Comparison of ENCODE assay signal across 22 cellular contexts in genomic region chr14:74892745-74893144, GRCh38. TPM values are rescaled to one million over a fixed set of nuclear protein-coding genes. Genes with fewer than 3 reads are reported as not detected.
A peak's percentile ranks its signal among the peaks of the same experiment; 100 is the strongest.
DNase-seq lines count a peak whose midpoint lies in the region; ATAC-seq and TF ChIP-seq lines count a peak whose summit lies in the region.
"Had no signal": no experiment of that assay in that cellular context is flagged by ENCODE, and none has a peak within 500 bp of the region (broad histone marks: within the 10 kb centered on the region; RNA-seq: fewer than 3 reads in every experiment).

No MANE protein-coding gene starts in this region.

- no peak for TF ChIP-seq CTCF in progenitor cell of endocrine pancreas (IDR thresholded peaks at IDR 0.05; ENCODE audit: unreplicated experiment)

- no peak for ATAC-seq in activated CD8-positive, alpha-beta T cell treated with anti-CD3 and anti-CD28 coated beads, Interleukin-2, amount 10 ng/mL, durations not matched to agents 7 days and 5 days
- no peak for ATAC-seq in stimulated activated effector memory CD8-positive, alpha-beta T cell treated with anti-CD3 and anti-CD28 coated beads, Interleukin-12 subunit alpha, Interleukin-12 subunit beta, amount 100 ng/mL, for 72 hours
- ATAC-seq in GM19351 (IDR thresholded peaks at IDR 0.05; ENCODE audit: unreplicated experiment), result no peak
- ATAC-seq: esophagus mucosa; natural killer cell treated with Interleukin-12 subunit alpha and Interleukin-12 subunit beta and Interleukin-15 and Interleukin-18, amount 100 ng/mL, for 72 hours had no signal

- H3K9me3 Mint-ChIP-seq in IgD-negative memory B cell, result no peaks in the 10 kb centered on the region
- H3K9me3 Mint-ChIP-seq in activated CD8-positive, alpha-beta T cell treated with anti-CD3 and anti-CD28 coated beads, Interleukin-2, amount 10 ng/mL, durations not matched to agents 7 days and 5 days (ENCODE audit: insufficient read depth), result no peaks in the 10 kb centered on the region
- no peaks in the 10 kb centered on the region for H3K9me3 Mint-ChIP-seq in stimulated activated effector memory CD8-positive, alpha-beta T cell treated with anti-CD3 and anti-CD28 coated beads, Interleukin-12 subunit alpha, Interleukin-12 subunit beta, amount 100 ng/mL, for 72 hours
- no peaks in the 10 kb centered on the region for H3K9me3 Mint-ChIP-seq in progenitor cell of endocrine pancreas (ENCODE audit: low read depth)
- H3K9me3 Mint-ChIP-seq: activated CD4-positive, alpha-beta memory T cell treated with anti-CD3 and anti-CD28 coated beads, Interleukin-2, amount 10 ng/mL, durations not matched to agents 7 days and 5 days; activated naive CD4-positive, alpha-beta T cell treated with anti-CD3 and anti-CD28 coated beads, Interleukin-2, amount 50 U/mL, for 24 hours; natural killer cell treated with Interleukin-12 subunit alpha and Interleukin-12 subunit beta and Interleukin-15 and Interleukin-18, amount 100 ng/mL, for 72 hours; T-helper 1 cell treated with Interleukin-12 subunit alpha and Interleukin-12 subunit beta and Interleukin-4 antibody, amounts not matched to agents 30 μg/mL and 1 μg/mL, for 36 hours had no signal

- H3K36me3 Mint-ChIP-seq in IgD-negative memory B cell, result peaks cover 4% of the 10 kb centered on the region
- H3K36me3 Mint-ChIP-seq in activated CD8-positive, alpha-beta T cell treated with anti-CD3 and anti-CD28 coated beads, Interleukin-2, amount 10 ng/mL, durations not matched to agents 7 days and 5 days (ENCODE audit: low read depth), result peaks cover 71% of the 10 kb centered on the region
- peaks cover 100% of the 10 kb centered on the region for H3K36me3 Mint-ChIP-seq in stimulated activated effector memory CD8-positive, alpha-beta T cell treated with anti-CD3 and anti-CD28 coated beads, Interleukin-12 subunit alpha, Interleukin-12 subunit beta, amount 100 ng/mL, for 72 hours
- H3K36me3 Mint-ChIP-seq in progenitor cell of endocrine pancreas (ENCODE audit: insufficient read depth), result peaks cover 29% of the 10 kb centered on the region

- DNase-seq in GDM1 (lab: John Stamatoyannopoulos, UW) (peak; percentile 37), progenitor cell of endocrine pancreas (ENCODE audit: low spot score, unreplicated experiment) (no peak)
- no peak for DNase-seq in activated CD8-positive, alpha-beta T cell treated with anti-CD3 and anti-CD28 coated beads, Interleukin-2, amount 10 ng/mL, durations not matched to agents 7 days and 5 days
- DNase-seq in stimulated activated effector memory CD8-positive, alpha-beta T cell treated with anti-CD3 and anti-CD28 coated beads, Interleukin-12 subunit alpha, Interleukin-12 subunit beta, amount 100 ng/mL, for 72 hours (ENCODE audit: low spot score in 2 of 2), result no peak
- DNase-seq in NK-92 treated with Interleukin-12 subunit alpha and Interleukin-12 subunit beta, amount 100 ng/mL, for 24 hours (lab: John Stamatoyannopoulos, UW), result no peak
- DNase-seq: activated CD4-positive, alpha-beta memory T cell treated with anti-CD3 and anti-CD28 coated beads, Interleukin-2, amount 10 ng/mL, durations not matched to agents 7 days and 5 days; activated T-cell treated with anti-CD3 and anti-CD28 coated beads, Interleukin-2, amount 50 U/mL, for 48 hours; effector memory CD4-positive, alpha-beta T cell; mammary epithelial cell; NCI-H187 treated with DMSO at 0.1 percent for 48 hours; NCI-H226; NCI-H82 had no signal

- H3K27ac Mint-ChIP-seq in IgD-negative memory B cell, result peak overlapping the region; percentile 43 to 79 (median 68)
- H3K27ac Mint-ChIP-seq in activated CD8-positive, alpha-beta T cell treated with anti-CD3 and anti-CD28 coated beads, Interleukin-2, amount 10 ng/mL, durations not matched to agents 7 days and 5 days, result peak overlapping the region; percentile 48
- peak overlapping the region; percentile 29 for H3K27ac Mint-ChIP-seq in stimulated activated effector memory CD8-positive, alpha-beta T cell treated with anti-CD3 and anti-CD28 coated beads, Interleukin-12 subunit alpha, Interleukin-12 subunit beta, amount 100 ng/mL, for 72 hours
- H3K27ac Mint-ChIP-seq in progenitor cell of endocrine pancreas, result no peak overlapping the region
- H3K27ac Mint-ChIP-seq: activated CD4-positive, alpha-beta memory T cell treated with anti-CD3 and anti-CD28 coated beads, Interleukin-2, amount 10 ng/mL, durations not matched to agents 7 days and 5 days; natural killer cell treated with Interleukin-12 subunit alpha and Interleukin-12 subunit beta and Interleukin-15 and Interleukin-18, amount 100 ng/mL, for 72 hours; T-helper 1 cell treated with Interleukin-12 subunit alpha and Interleukin-12 subunit beta and Interleukin-4 antibody, amounts not matched to agents 30 μg/mL and 1 μg/mL, for 36 hours had no signal

- CTCF ChIA-PET in activated CD8-positive, alpha-beta T cell treated with anti-CD3 and anti-CD28 coated beads, Interleukin-2, amount 10 ng/mL, durations not matched to agents 7 days and 5 days (lab: Charles Lee), result interaction anchor here (1.0 to 8.5 kb wide), 5 partner anchors 10 to 32 kb away, joined by 4 to 87 read pairs (median 9); no protein-coding TSS in a partner anchor

- H3K4me3 Mint-ChIP-seq in IgD-negative memory B cell (peak overlapping the region in 3 of 4 donors; percentile 40 to 87 (median 77)), progenitor cell of endocrine pancreas (ENCODE audit: low read depth) (no peak overlapping the region)
- no peak overlapping the region for H3K4me3 Mint-ChIP-seq in activated CD8-positive, alpha-beta T cell treated with anti-CD3 and anti-CD28 coated beads, Interleukin-2, amount 10 ng/mL, durations not matched to agents 7 days and 5 days
- H3K4me3 Mint-ChIP-seq in stimulated activated effector memory CD8-positive, alpha-beta T cell treated with anti-CD3 and anti-CD28 coated beads, Interleukin-12 subunit alpha, Interleukin-12 subunit beta, amount 100 ng/mL, for 72 hours, result no peak overlapping the region
- H3K4me3 Mint-ChIP-seq: activated CD4-positive, alpha-beta memory T cell treated with anti-CD3 and anti-CD28 coated beads, Interleukin-2, amount 10 ng/mL, durations not matched to agents 7 days and 5 days; activated naive CD4-positive, alpha-beta T cell treated with anti-CD3 and anti-CD28 coated beads, Interleukin-2, amount 50 U/mL, for 24 hours; natural killer cell treated with Interleukin-12 subunit alpha and Interleukin-12 subunit beta and Interleukin-15 and Interleukin-18, amount 100 ng/mL, for 72 hours; T-helper 1 cell treated with Interleukin-12 subunit alpha and Interleukin-12 subunit beta and Interleukin-4 antibody, amounts not matched to agents 30 μg/mL and 1 μg/mL, for 36 hours had no signal

- POLR2A ChIA-PET in activated CD8-positive, alpha-beta T cell treated with anti-CD3 and anti-CD28 coated beads, Interleukin-2, amount 10 ng/mL, durations not matched to agents 7 days and 5 days (lab: Charles Lee), result interaction anchor here (1.5 to 2.7 kb wide), 2 partner anchors 11 to 13 kb away, joined by 4 to 12 read pairs; partner anchors contain the start of gene DLST

- H3K4me1 Mint-ChIP-seq in IgD-negative memory B cell (peaks cover 20 to 39% (median 26%) of the 10 kb centered on the region in 3 donors), progenitor cell of endocrine pancreas (ENCODE audit: low read depth) (peaks cover 7% of the 10 kb centered on the region)
- H3K4me1 Mint-ChIP-seq in activated CD8-positive, alpha-beta T cell treated with anti-CD3 and anti-CD28 coated beads, Interleukin-2, amount 10 ng/mL, durations not matched to agents 7 days and 5 days (ENCODE audit: low read depth), result peaks cover 25% of the 10 kb centered on the region
- peaks cover 18% of the 10 kb centered on the region for H3K4me1 Mint-ChIP-seq in stimulated activated effector memory CD8-positive, alpha-beta T cell treated with anti-CD3 and anti-CD28 coated beads, Interleukin-12 subunit alpha, Interleukin-12 subunit beta, amount 100 ng/mL, for 72 hours

- no peaks in the 10 kb centered on the region for H3K27me3 Mint-ChIP-seq in IgD-negative memory B cell
- no peaks in the 10 kb centered on the region for H3K27me3 Mint-ChIP-seq in activated CD8-positive, alpha-beta T cell treated with anti-CD3 and anti-CD28 coated beads, Interleukin-2, amount 10 ng/mL, durations not matched to agents 7 days and 5 days (ENCODE audit: low read depth)
- H3K27me3 Mint-ChIP-seq in progenitor cell of endocrine pancreas, result no peaks in the 10 kb centered on the region
- H3K27me3 Mint-ChIP-seq: activated CD4-positive, alpha-beta memory T cell treated with anti-CD3 and anti-CD28 coated beads, Interleukin-2, amount 10 ng/mL, durations not matched to agents 7 days and 5 days; activated naive CD4-positive, alpha-beta T cell treated with anti-CD3 and anti-CD28 coated beads, Interleukin-2, amount 50 U/mL, for 24 hours; natural killer cell treated with Interleukin-12 subunit alpha and Interleukin-12 subunit beta and Interleukin-15 and Interleukin-18, amount 100 ng/mL, for 72 hours had no signal

RNA-seq across cellular contexts. Expression of gene DLST, which starts 11.0 kb away (rescaled TPM):
- 10.3 TPM for polyA plus RNA-seq in IgD-negative memory B cell
- total RNA-seq in activated CD8-positive, alpha-beta T cell treated with anti-CD3 and anti-CD28 coated beads, Interleukin-2, amount 10 ng/mL, durations not matched to agents 7 days and 5 days, result 100 to 1,000 TPM; 106 to 108 TPM
- total RNA-seq in progenitor cell of endocrine pancreas, result 89.1 and 97.8 TPM in 2 replicates

RNA-seq across cellular contexts. Expression of gene PROX2, which starts 16.8 kb away (rescaled TPM):
- not detected for polyA plus RNA-seq in IgD-negative memory B cell
- under 1 TPM; 0.13 to 0.44 TPM for total RNA-seq in activated CD8-positive, alpha-beta T cell treated with anti-CD3 and anti-CD28 coated beads, Interleukin-2, amount 10 ng/mL, durations not matched to agents 7 days and 5 days
- total RNA-seq in progenitor cell of endocrine pancreas, result not detected in 2 replicates
- total RNA-seq: activated CD4-positive, alpha-beta memory T cell treated with anti-CD3 and anti-CD28 coated beads, Interleukin-2, amount 10 ng/mL, durations not matched to agents 7 days and 5 days; cerebellum; esophagus mucosa; frontal cortex; kidney epithelial cell; mammary epithelial cell; SJSA1 had no signal
- polyA plus RNA-seq: mammary epithelial cell had no signal

RNA-seq across cellular contexts. Expression of gene RPS6KL1, which starts 30.3 kb away (rescaled TPM):
- polyA plus RNA-seq in IgD-negative memory B cell, result 1.4 TPM
- 1 to 10 TPM; 4.3 to 5.2 TPM for total RNA-seq in activated CD8-positive, alpha-beta T cell treated with anti-CD3 and anti-CD28 coated beads, Interleukin-2, amount 10 ng/mL, durations not matched to agents 7 days and 5 days
- total RNA-seq in progenitor cell of endocrine pancreas, result 3.5 and 5.4 TPM in 2 replicates
- total RNA-seq: SJSA1 had no signal

Comparison
In these comparisons a context has a peak if more than half of its experiments do, and no peak if none do; other contexts are left out.
1. H3K4me3 Mint-ChIP-seq: peak in IgD-negative memory B cell (3 of 4); none in activated CD8-positive, alpha-beta T cell treated with anti-CD3 and anti-CD28 coated beads, Interleukin-2, amount 10 ng/mL, durations not matched to agents 7 days and 5 days (single experiment), stimulated activated effector memory CD8-positive, alpha-beta T cell treated with anti-CD3 and anti-CD28 coated beads, Interleukin-12 subunit alpha, Interleukin-12 subunit beta, amount 100 ng/mL, for 72 hours (single experiment) and progenitor cell of endocrine pancreas (single experiment).